In genomic region chr2:9814129-9814868, GRCh38 we compare ENCODE assay signal across 8 cellular contexts. TPM values are rescaled to one million over a fixed set of nuclear protein-coding genes. Genes with fewer than 3 reads are reported as not detected.
DNase-seq lines count a peak whose midpoint lies in the region; ATAC-seq, FAIRE-seq and TF ChIP-seq lines count a peak whose summit lies in the region.

No MANE protein-coding gene starts in this region.

- no peaks in the 10 kb centered on the region for H3K9me3 ChIP-seq in astrocyte (ENCODE audit: insufficient read depth, low read depth, low read length)
- H3K9me3 ChIP-seq in iPS-20b (ENCODE audit: insufficient read depth, low read depth, low read length) = no peaks in the 10 kb centered on the region
- H3K9me3 ChIP-seq in thoracic aorta = no peaks in the 10 kb centered on the region

- H3K36me3 ChIP-seq in astrocyte (ENCODE audit: insufficient read depth, low read length) (no peaks in the 10 kb centered on the region), iPS-20b (ENCODE audit: insufficient read depth, low read depth, low read length) (no peaks in the 10 kb centered on the region), thoracic aorta (no peaks in the 10 kb centered on the region)

- ATAC-seq in activated CD8-positive, alpha-beta memory T cell treated with anti-CD3 and anti-CD28 coated beads, Interleukin-2, amount 10 ng/mL, durations not matched to agents 7 days and 5 days = no peak
- ATAC-seq in thoracic aorta (ENCODE audit: insufficient number of reproducible peaks, low FRiP score, low read depth) (peak; percentile 29), GM21717 (IDR thresholded peaks at IDR 0.05; ENCODE audit: unreplicated experiment) (no peak)

- H3K27me3 Mint-ChIP-seq in activated CD8-positive, alpha-beta memory T cell treated with anti-CD3 and anti-CD28 coated beads, Interleukin-2, amount 10 ng/mL, durations not matched to agents 7 days and 5 days = peaks cover 7% of the 10 kb centered on the region
- H3K27me3 Mint-ChIP-seq in astrocyte (ENCODE audit: low read depth, unreplicated experiment) = peaks cover 17% of the 10 kb centered on the region

- H3K9me3 Mint-ChIP-seq in activated CD8-positive, alpha-beta memory T cell treated with anti-CD3 and anti-CD28 coated beads, Interleukin-2, amount 10 ng/mL, durations not matched to agents 7 days and 5 days (ENCODE audit: low read depth) = no peaks in the 10 kb centered on the region
- H3K9me3 Mint-ChIP-seq in astrocyte (ENCODE audit: unreplicated experiment) = peaks cover 4% of the 10 kb centered on the region

- no peaks in the 10 kb centered on the region for H3K27me3 ChIP-seq in astrocyte (ENCODE audit: insufficient read depth, low read length)
- peaks cover 7% of the 10 kb centered on the region; the same call in 1 of the 2 replicates for H3K27me3 ChIP-seq in iPS-20b (ENCODE audit: insufficient read depth, low read length)
- H3K27me3 ChIP-seq in thoracic aorta (replicated peaks; ENCODE audit: insufficient read depth) = no peaks in the 10 kb centered on the region

- no peak overlapping the region for H3K27ac Mint-ChIP-seq in activated CD8-positive, alpha-beta memory T cell treated with anti-CD3 and anti-CD28 coated beads, Interleukin-2, amount 10 ng/mL, durations not matched to agents 7 days and 5 days
- H3K27ac Mint-ChIP-seq in astrocyte (ENCODE audit: unreplicated experiment) = no peak overlapping the region

- no peak for FAIRE-seq in astrocyte (lab: Jason Lieb, UNC)

- no peak overlapping the region for H3K4me3 ChIP-seq in astrocyte (ENCODE audit: insufficient read depth, low read depth, low read length)
- peak overlapping the region; percentile 30; the same call in 1 of the 2 replicates for H3K4me3 ChIP-seq in iPS-20b (ENCODE audit: low read length)
- H3K4me3 ChIP-seq in thoracic aorta = peak overlapping the region; percentile 19

- H3K79me2 ChIP-seq in astrocyte (ENCODE audit: insufficient read depth, low read length) = no peaks in the 10 kb centered on the region

- no peaks in the 10 kb centered on the region for H4K20me1 ChIP-seq in astrocyte (ENCODE audit: insufficient read depth, low read length)

- H3K36me3 Mint-ChIP-seq in activated CD8-positive, alpha-beta memory T cell treated with anti-CD3 and anti-CD28 coated beads, Interleukin-2, amount 10 ng/mL, durations not matched to agents 7 days and 5 days = no peaks in the 10 kb centered on the region
- H3K36me3 Mint-ChIP-seq in astrocyte (ENCODE audit: low read depth, unreplicated experiment) = no peaks in the 10 kb centered on the region

- H3K4me2 ChIP-seq in astrocyte (ENCODE audit: low read length) = peak overlapping the region; percentile 78

- peak; percentile 53 for DNase-seq in activated CD8-positive, alpha-beta memory T cell treated with anti-CD3 and anti-CD28 coated beads for 24 hours
- DNase-seq in activated CD8-positive, alpha-beta memory T cell treated with anti-CD3 and anti-CD28 coated beads, Interleukin-2, amount 10 ng/mL, durations not matched to agents 7 days and 5 days = no peak
- DNase-seq in astrocyte (ENCODE audit: low read depth) (no peak), thoracic aorta (ENCODE audit: low spot score) (no peak), NCI-H226 (no peak), NOMO-1 treated with dmso at 0.1 percent for 144 hours (lab: John Stamatoyannopoulos, UW; ENCODE audit: unreplicated experiment) (no peak)

- H3K27ac ChIP-seq in astrocyte (ENCODE audit: low read depth, low read length) (no peak overlapping the region), iPS-20b (ENCODE audit: low read length) (no peak overlapping the region), thoracic aorta (no peak overlapping the region)

- no peak overlapping the region for H3K4me3 Mint-ChIP-seq in activated CD8-positive, alpha-beta memory T cell treated with anti-CD3 and anti-CD28 coated beads, Interleukin-2, amount 10 ng/mL, durations not matched to agents 7 days and 5 days
- no peak overlapping the region for H3K4me3 Mint-ChIP-seq in astrocyte (ENCODE audit: unreplicated experiment)

- CTCF ChIA-PET in activated CD8-positive, alpha-beta memory T cell treated with anti-CD3 and anti-CD28 coated beads, Interleukin-2, amount 10 ng/mL, durations not matched to agents 7 days and 5 days (lab: Charles Lee) = interaction anchor here (0.7 to 8.1 kb wide), 68 partner anchors 8 to 621 kb away, joined by 3 to 95 read pairs (median 5); partner anchors contain the start of gene TAF1B

- TF ChIP-seq CTCF in astrocyte (IDR thresholded peaks at IDR 0.05; ENCODE audit: insufficient read depth, low read depth, low read length) (no peak), thoracic aorta (IDR thresholded peaks at IDR 0.05) (peak; percentile 29)

- peaks cover 20% of the 10 kb centered on the region for H3K4me1 Mint-ChIP-seq in activated CD8-positive, alpha-beta memory T cell treated with anti-CD3 and anti-CD28 coated beads, Interleukin-2, amount 10 ng/mL, durations not matched to agents 7 days and 5 days
- H3K4me1 Mint-ChIP-seq in astrocyte (ENCODE audit: low read depth, unreplicated experiment) = peaks cover 10% of the 10 kb centered on the region

- H2AFZ ChIP-seq in astrocyte (ENCODE audit: low read depth, low read length) = peak overlapping the region; percentile 85

- H3K4me1 ChIP-seq in astrocyte (ENCODE audit: insufficient read depth, low read length) (peaks cover 6% of the 10 kb centered on the region), iPS-20b (ENCODE audit: insufficient read depth, low read length) (no peaks in the 10 kb centered on the region), thoracic aorta (ENCODE audit: control insufficient read depth in 1 of 2, low read depth in 2 of 2) (peaks cover 4 to 8% of the 10 kb centered on the region in 2 donors)

- H3K9ac ChIP-seq in astrocyte (ENCODE audit: low read length) (peak overlapping the region; percentile 46), iPS-20b (ENCODE audit: low read depth, low read length) (no peak overlapping the region)

RNA-seq across cellular contexts. Expression of gene TAF1B, which starts 29.0 kb away (rescaled TPM):
- total RNA-seq in activated CD8-positive, alpha-beta memory T cell treated with anti-CD3 and anti-CD28 coated beads, Interleukin-2, amount 10 ng/mL, durations not matched to agents 7 days and 5 days = 10 to 100 TPM; 29.5 to 31.2 TPM
- 14.5 and 15.7 TPM in 2 replicates for total RNA-seq in astrocyte
- 10 to 100 TPM in 1 of 2 donors, 1 to 10 TPM in 1; 8.3 to 11.2 TPM for total RNA-seq in thoracic aorta
